8 cellular contexts compared by ENCODE assay signal in the genomic region with DNA sequence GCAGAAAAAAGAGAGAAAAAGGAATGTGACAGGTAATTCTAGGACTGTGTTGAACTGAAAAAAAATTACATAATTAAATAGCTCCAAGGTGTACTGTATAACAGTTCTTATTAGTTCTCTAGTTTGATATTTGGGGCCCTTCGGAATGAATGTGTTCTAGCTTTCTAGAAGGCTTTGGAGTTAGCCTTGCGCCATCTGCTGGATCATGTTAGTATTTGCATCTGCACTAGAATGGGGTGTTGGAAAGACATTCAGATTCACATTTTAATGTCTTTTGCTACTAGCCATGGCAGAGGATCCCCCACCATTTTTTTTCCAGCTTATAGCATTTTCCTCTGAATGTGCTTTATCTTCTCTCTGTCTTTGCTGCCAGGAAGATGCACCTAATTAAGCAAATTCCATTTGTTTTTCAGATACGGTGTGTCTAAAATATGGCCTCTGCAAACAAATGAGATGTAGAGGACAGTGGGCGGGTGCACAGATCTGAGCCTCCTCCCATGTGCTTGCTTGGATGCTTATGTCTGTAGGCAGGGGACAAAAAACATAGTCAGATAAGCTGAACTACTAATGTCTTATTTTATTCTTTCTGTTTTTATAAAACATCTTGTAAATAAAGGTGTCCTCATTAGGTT.
DNase-seq lines count a peak whose midpoint lies in the region; ATAC-seq, FAIRE-seq and TF ChIP-seq lines count a peak whose summit lies in the region.

No MANE protein-coding gene starts in this region.

- FAIRE-seq in D721Med (lab: Jason Lieb, UNC) = peak; percentile 91

- H3K27me3 Mint-ChIP-seq in nephron progenitor cell (ENCODE audit: low read depth, poor library complexity) = peaks cover 2% of the 10 kb centered on the region

- no peaks in the 10 kb centered on the region for H3K9me3 Mint-ChIP-seq in nephron progenitor cell

- no peak overlapping the region for H3K4me3 Mint-ChIP-seq in nephron progenitor cell

- H3K4me1 ChIP-seq in esophagus squamous epithelium = peaks cover 0 to 20% (median 6%) of the 10 kb centered on the region in 3 donors
- H3K4me1 ChIP-seq in thyroid gland = peaks cover 0 to 14% of the 10 kb centered on the region in 2 donors

- H3K4me3 ChIP-seq in esophagus squamous epithelium (no peak overlapping the region), thyroid gland (replicated peaks in 1 of 3) (no peak overlapping the region)

- intact Hi-C loops in esophagus squamous epithelium (cut with DNase I) (no loop called here), thyroid gland (cut with DNase I) (no loop called here)

- TF ChIP-seq POLR2A in esophagus squamous epithelium (IDR thresholded peaks at IDR 0.05) = no peak
- no peak for TF ChIP-seq POLR2A in thyroid gland (IDR thresholded peaks at IDR 0.05)

- TF ChIP-seq CTCF in D721Med (IDR thresholded peaks at IDR 0.05; ENCODE audit: insufficient read depth, missing control alignments) = peak; percentile 90
- TF ChIP-seq CTCF in esophagus squamous epithelium (IDR thresholded peaks at IDR 0.05) = peak; percentile 59 to 79 (median 68)
- peak; percentile 85 for TF ChIP-seq CTCF in nephron progenitor cell (IDR thresholded peaks at IDR 0.05)
- TF ChIP-seq CTCF in thyroid gland (IDR thresholded peaks at IDR 0.05) = peak; percentile 53 to 85 (median 68)

- DNase-seq in D721Med (ENCODE audit: insufficient read length, low spot score) (no peak), NCI-H345 treated with DMSO at 0.1 percent for 48 hours (lab: John Stamatoyannopoulos, UW; ENCODE audit: unreplicated experiment) (peak; percentile 64), esophagus squamous epithelium (lab: John Stamatoyannopoulos, UW) (no peak), nephron progenitor cell (peak; percentile 50), thyroid gland (peak; percentile 40 to 59)
- DNase-seq in activated CD4-positive, alpha-beta T cell treated with anti-CD3 and anti-CD28 coated beads, Interleukin-2, amount 50 U/mL, for 48 hours = peak; percentile 38 to 40

- H3K4me1 Mint-ChIP-seq in nephron progenitor cell = peaks cover 6% of the 10 kb centered on the region

- WGBS in esophagus squamous epithelium, 2 donors = 32 to 39% methylated on average over 4 of the region's 4 CpGs
- WGBS in thyroid gland, 2 donors = 41 to 43% methylated on average over 4 of the region's 4 CpGs

- H3K27ac ChIP-seq in esophagus squamous epithelium = peak overlapping the region in 2 of 4 donors; percentile 25 to 34
- no peak overlapping the region for H3K27ac ChIP-seq in thyroid gland

- H3K36me3 ChIP-seq in esophagus squamous epithelium (no peaks in the 10 kb centered on the region), thyroid gland (no peaks in the 10 kb centered on the region)

- no peak overlapping the region for H3K27ac Mint-ChIP-seq in nephron progenitor cell

- no peaks in the 10 kb centered on the region for H3K9me3 ChIP-seq in esophagus squamous epithelium
- no peaks in the 10 kb centered on the region for H3K9me3 ChIP-seq in thyroid gland

- H3K27me3 ChIP-seq in esophagus squamous epithelium (no peaks in the 10 kb centered on the region), thyroid gland (no peaks in the 10 kb centered on the region)

- ATAC-seq in GM19395 (IDR thresholded peaks at IDR 0.05; ENCODE audit: unreplicated experiment) (peak; percentile 95), HG03432 (IDR thresholded peaks at IDR 0.05; ENCODE audit: unreplicated experiment) (peak; percentile 81)

- no peaks in the 10 kb centered on the region for H3K36me3 Mint-ChIP-seq in nephron progenitor cell (ENCODE audit: low read depth)

Comparison
In these comparisons a context has a peak if more than half of its experiments do, and no peak if none do; other contexts are left out.
1. DNase-seq: peak in NCI-H345 treated with DMSO at 0.1 percent for 48 hours (single experiment), activated CD4-positive, alpha-beta T cell treated with anti-CD3 and anti-CD28 coated beads, Interleukin-2, amount 50 U/mL, for 48 hours (2 of 2), nephron progenitor cell (single experiment) and thyroid gland (2 of 2); none in D721Med (single experiment) and esophagus squamous epithelium (single experiment).
2. Peak in every context shown above with its lines, with median percentiles within 50 percentile points of each other: CTCF ChIP-seq.